In genomic region chrX:136745215-136746173, GRCh38 we compare ENCODE assay signal across 1 cellular context.
TF ChIP-seq lines count a peak whose summit lies in the region.

No MANE protein-coding gene starts in this region.

TF ChIP-seq in IMR-90, 13 proteins besides CTCF, POLR2A, EP300 and RAD21 (continued from another document):
- no peak for TF ChIP-seq CHD1 (IDR thresholded peaks at IDR 0.05; ENCODE audit: low read depth, low read length)
- TF ChIP-seq SMC3 (IDR thresholded peaks at IDR 0.05; ENCODE audit: low read depth, low read length), result no peak
- no peak for TF ChIP-seq MAZ (IDR thresholded peaks at IDR 0.05; ENCODE audit: borderline replicate concordance, low read depth, low read length)
